In genomic region chr10:59037506-59037905, GRCh38 we compare ENCODE assay signal across 1 cellular context.
A peak's percentile ranks its signal among the peaks of the same experiment; 100 is the strongest.
TF ChIP-seq lines count a peak whose summit lies in the region.

No MANE protein-coding gene starts in this region.

TF ChIP-seq in HepG2, 621 proteins besides CTCF, POLR2A, EP300 and RAD21 (continued from another document):
- TF ChIP-seq ZNF318 (CRISPR knock-in tag; IDR thresholded peaks at IDR 0.05) = no peak
- TF ChIP-seq NCOR1 (IDR thresholded peaks at IDR 0.05; ENCODE audit: borderline replicate concordance, low read length) = no peak
- no peak for TF ChIP-seq PCBP2 (optimal IDR thresholded peaks at IDR 0.05; ENCODE audit: low read depth, low read length, poor library complexity, severe bottlenecking)
- no peak for TF ChIP-seq ZNF30 (CRISPR knock-in tag; IDR thresholded peaks at IDR 0.05)
- TF ChIP-seq ZFP36 (IDR thresholded peaks at IDR 0.05; ENCODE audit: borderline replicate concordance, low read depth, low read length, partially characterized antibody) = no peak
- no peak for TF ChIP-seq ZBTB46 (CRISPR knock-in tag; IDR thresholded peaks at IDR 0.05; ENCODE audit: borderline replicate concordance)
- TF ChIP-seq ZNF180 (CRISPR knock-in tag; IDR thresholded peaks at IDR 0.05; ENCODE audit: borderline replicate concordance, low read depth) = no peak
- no peak for TF ChIP-seq ZNF468 (CRISPR knock-in tag; IDR thresholded peaks at IDR 0.05)
- peak; percentile 66; the same call in 1 of the 2 replicates for TF ChIP-seq FOXP1 (IDR thresholded peaks at IDR 0.05)
- peak; percentile 86 for TF ChIP-seq FOXP1 (CRISPR knock-in tag; IDR thresholded peaks at IDR 0.05)
- TF ChIP-seq TFE3 (CRISPR knock-in tag; IDR thresholded peaks at IDR 0.05) = no peak
- no peak for TF ChIP-seq ZSCAN9 (CRISPR knock-in tag; IDR thresholded peaks at IDR 0.05; ENCODE audit: borderline replicate concordance)
- TF ChIP-seq SKI (IDR thresholded peaks at IDR 0.05; ENCODE audit: partially characterized antibody) = peak; percentile 28
- TF ChIP-seq KLF12 (CRISPR knock-in tag; IDR thresholded peaks at IDR 0.05; ENCODE audit: borderline replicate concordance) = no peak
- no peak for TF ChIP-seq HNRNPL (IDR thresholded peaks at IDR 0.05; ENCODE audit: low read depth, low read length)
- no peak for TF ChIP-seq ZNF260 (CRISPR knock-in tag; IDR thresholded peaks at IDR 0.05; ENCODE audit: borderline replicate concordance, low read depth)
- no peak for TF ChIP-seq ZNF761 (CRISPR knock-in tag; conservative IDR thresholded peaks at IDR 0.05)
- no peak for TF ChIP-seq ZNF615 (CRISPR knock-in tag; IDR thresholded peaks at IDR 0.05; ENCODE audit: borderline replicate concordance)
- TF ChIP-seq ONECUT2 (CRISPR knock-in tag; IDR thresholded peaks at IDR 0.05) = no peak
- TF ChIP-seq HMGXB4 (CRISPR knock-in tag; IDR thresholded peaks at IDR 0.05; ENCODE audit: borderline replicate concordance in 1 of 2, low read depth in 1 of 2) = no peak
- no peak for TF ChIP-seq HES4 (CRISPR knock-in tag; IDR thresholded peaks at IDR 0.05; ENCODE audit: borderline replicate concordance)
- TF ChIP-seq U2AF1 (optimal IDR thresholded peaks at IDR 0.05; ENCODE audit: low read depth, low read length) = no peak
- no peak for TF ChIP-seq ZNF776 (CRISPR knock-in tag; IDR thresholded peaks at IDR 0.05)
- 0 out of 2 replicates have a peak, but pooled peaks have one; percentile 22 for TF ChIP-seq IRF2 (CRISPR knock-in tag; IDR thresholded peaks at IDR 0.05)
- TF ChIP-seq ZNF572 (CRISPR knock-in tag; IDR thresholded peaks at IDR 0.05) = no peak
- no peak for TF ChIP-seq EED (CRISPR knock-in tag; IDR thresholded peaks at IDR 0.05)
- no peak for TF ChIP-seq CBX5 (CRISPR knock-in tag; IDR thresholded peaks at IDR 0.05; ENCODE audit: borderline replicate concordance)
- no peak for TF ChIP-seq CBX1 (IDR thresholded peaks at IDR 0.05; ENCODE audit: low read depth)
- no peak for TF ChIP-seq FOSL1 (CRISPR knock-in tag; IDR thresholded peaks at IDR 0.05; ENCODE audit: borderline replicate concordance)
- peak; percentile 44; the same call in 1 of the 2 replicates for TF ChIP-seq ISL2 (CRISPR knock-in tag; IDR thresholded peaks at IDR 0.05)
- TF ChIP-seq MAZ (IDR thresholded peaks at IDR 0.05; ENCODE audit: borderline replicate concordance, low read depth, low read length) = no peak
- no peak for TF ChIP-seq MAZ (CRISPR knock-in tag; IDR thresholded peaks at IDR 0.05; ENCODE audit: low read depth)
- no peak for TF ChIP-seq CREBL2 (CRISPR knock-in tag; IDR thresholded peaks at IDR 0.05; ENCODE audit: borderline replicate concordance)
- TF ChIP-seq TBX2 (CRISPR knock-in tag; IDR thresholded peaks at IDR 0.05; ENCODE audit: borderline replicate concordance) = 0 out of 2 replicates have a peak, but pooled peaks have one; percentile 24
- TF ChIP-seq, protein P1, sequence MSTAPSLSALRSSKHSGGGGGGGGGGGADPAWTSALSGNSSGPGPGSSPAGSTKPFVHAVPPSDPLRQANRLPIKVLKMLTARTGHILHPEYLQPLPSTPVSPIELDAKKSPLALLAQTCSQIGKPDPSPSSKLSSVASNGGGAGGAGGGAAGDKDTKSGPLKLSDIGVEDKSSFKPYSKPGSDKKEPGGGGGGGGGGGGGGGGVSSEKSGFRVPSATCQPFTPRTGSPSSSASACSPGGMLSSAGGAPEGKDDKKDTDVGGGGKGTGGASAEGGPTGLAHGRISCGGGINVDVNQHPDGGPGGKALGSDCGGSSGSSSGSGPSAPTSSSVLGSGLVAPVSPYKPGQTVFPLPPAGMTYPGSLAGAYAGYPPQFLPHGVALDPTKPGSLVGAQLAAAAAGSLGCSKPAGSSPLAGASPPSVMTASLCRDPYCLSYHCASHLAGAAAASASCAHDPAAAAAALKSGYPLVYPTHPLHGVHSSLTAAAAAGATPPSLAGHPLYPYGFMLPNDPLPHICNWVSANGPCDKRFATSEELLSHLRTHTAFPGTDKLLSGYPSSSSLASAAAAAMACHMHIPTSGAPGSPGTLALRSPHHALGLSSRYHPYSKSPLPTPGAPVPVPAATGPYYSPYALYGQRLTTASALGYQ (CRISPR knock-in tag; IDR thresholded peaks at IDR 0.05) = no peak
- peak; percentile 70 for TF ChIP-seq KDM6A (CRISPR knock-in tag; IDR thresholded peaks at IDR 0.05; ENCODE audit: low read depth)
- TF ChIP-seq TAF1 (CRISPR knock-in tag; IDR thresholded peaks at IDR 0.05) = no peak
- no peak for TF ChIP-seq ATF7-NPFF (CRISPR knock-in tag; IDR thresholded peaks at IDR 0.05; ENCODE audit: low read depth)
- TF ChIP-seq BRD4 (CRISPR knock-in tag; IDR thresholded peaks at IDR 0.05) = no peak
